ENCODE assay signal across 10 cellular contexts in the genomic region with DNA sequence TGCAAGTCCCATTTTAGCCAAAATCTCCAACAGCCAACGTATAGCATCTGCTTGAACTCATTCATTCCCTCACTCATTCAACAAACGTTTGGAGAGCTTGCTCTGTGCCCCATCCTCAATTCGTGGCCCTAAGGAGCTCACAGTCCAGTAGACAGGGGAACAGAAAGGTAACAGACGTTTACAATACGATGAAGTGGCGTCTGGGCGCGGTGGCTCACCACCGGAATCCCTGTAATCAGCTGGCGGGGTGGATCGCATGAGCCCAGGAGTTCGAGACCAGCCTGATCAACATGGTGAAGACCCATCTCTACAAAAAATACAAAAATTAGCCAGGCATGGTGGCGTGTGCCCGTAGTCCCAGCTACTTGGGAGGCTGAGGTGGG. TPM values are rescaled to one million over a fixed set of nuclear protein-coding genes. Genes with fewer than 3 reads are reported as not detected.
DNase-seq lines count a peak whose midpoint lies in the region; ATAC-seq, FAIRE-seq and TF ChIP-seq lines count a peak whose summit lies in the region.
"Had no signal": no experiment of that assay in that cellular context is flagged by ENCODE, and none has a peak within 500 bp of the region (broad histone marks: within the 10 kb centered on the region; RNA-seq: fewer than 3 reads in every experiment).

No MANE protein-coding gene starts in this region.

- in situ Hi-C loops in GM12878 (cut with MboI): no loop called here

- no peak for ATAC-seq in GM12878
- no peak for ATAC-seq in HG03196 (IDR thresholded peaks at IDR 0.05; ENCODE audit: unreplicated experiment)

- no peak for TF ChIP-seq EP300 in GM12878 (IDR thresholded peaks at IDR 0.05; ENCODE audit: borderline replicate concordance in 1 of 2, control insufficient read depth in 1 of 2, low read depth in 2 of 2, low read length in 2 of 2)

- H3K79me2 ChIP-seq in GM12878 (ENCODE audit: control insufficient read depth, insufficient read depth, low read length): peaks cover 31% of the 10 kb centered on the region

- no peak for TF ChIP-seq CTCF in A673 (conservative IDR thresholded peaks at IDR 0.05; ENCODE audit: low read depth, low read length)
- no peak for TF ChIP-seq CTCF in GM12878 (IDR thresholded peaks at IDR 0.05 in 2 of 3, conservative IDR thresholded peaks at IDR 0.05 in 1 of 3; ENCODE audit: control insufficient read depth in 2 of 3, extremely low read depth in 1 of 3, insufficient read depth in 1 of 3, low read depth in 3 of 3, low read length in 3 of 3)

- peak overlapping the region; percentile 51; the same call in 1 of the 2 replicates for H3K4me2 ChIP-seq in GM12878 (ENCODE audit: control insufficient read depth, insufficient read depth)

- peak overlapping the region; percentile 80 for H2AFZ ChIP-seq in GM12878 (ENCODE audit: control insufficient read depth, low read depth, low read length)

- H3K4me1 ChIP-seq in A673 (ENCODE audit: insufficient read depth, low read length, poor library complexity, severe bottlenecking) (peaks cover 21% of the 10 kb centered on the region), HUES64 (ENCODE audit: insufficient read depth, low read length) (peaks cover 15% of the 10 kb centered on the region; the same call in 1 of the 2 replicates), GM12878 (ENCODE audit: control insufficient read depth, insufficient read depth, low read length) (peaks cover 30% of the 10 kb centered on the region), muscle layer of duodenum (ENCODE audit: control insufficient read depth in 1 of 2, insufficient read depth in 2 of 2, low read length in 2 of 2) (peaks cover 5 to 18% of the 10 kb centered on the region in 2 donors)

- FAIRE-seq in GM12878 (lab: Jason Lieb, UNC): peak; percentile 56
- FAIRE-seq: G401.6 had no signal

- TF ChIP-seq POLR2A in GM12878 (IDR thresholded peaks at IDR 0.05; ENCODE audit: low read depth, low read length): no peak

- intact Hi-C loops in A673 (cut with micrococcal nuclease; ENCODE audit: unreplicated experiment) (no loop called here), GM12878 (cut with micrococcal nuclease; ENCODE audit: unreplicated experiment) (loop anchor here (1.0 to 10.0 kb wide), 4 partner anchors 45 to 308 kb away; a partner anchor contains a TSS)

- H3K27ac ChIP-seq in A673 (ENCODE audit: low read depth, low read length, poor library complexity, severe bottlenecking): no peak overlapping the region
- no peak overlapping the region for H3K27ac ChIP-seq in HUES64 (ENCODE audit: low read depth, low read length)
- H3K27ac ChIP-seq in GM12878 (ENCODE audit: control insufficient read depth, insufficient read depth): no peak overlapping the region
- no peak overlapping the region for H3K27ac ChIP-seq in muscle layer of duodenum (ENCODE audit: low read length)

- BruUV-seq in A673 (replicated peaks; lab: Mats Ljungman, UMichigan): no TSS peak
- no TSS peak for BruUV-seq in GM12878 (replicated peaks; lab: Mats Ljungman, UMichigan)

- H3K27me3 ChIP-seq in A673 (replicated peaks; ENCODE audit: insufficient read depth, low read depth, low read length, poor library complexity): no peaks in the 10 kb centered on the region
- H3K27me3 ChIP-seq in HUES64 (ENCODE audit: insufficient read depth, low read length): peaks cover 23% of the 10 kb centered on the region
- H3K27me3 ChIP-seq in GM12878 (replicated peaks in 1 of 2; ENCODE audit: control insufficient read depth in 2 of 2, insufficient read depth in 2 of 2, low read length in 1 of 2): no peaks in the 10 kb centered on the region
- H3K27me3 ChIP-seq in muscle layer of duodenum (ENCODE audit: low read depth, low read length): no peaks in the 10 kb centered on the region

- H4K20me1 ChIP-seq in GM12878 (ENCODE audit: control insufficient read depth, insufficient read depth): no peaks in the 10 kb centered on the region

- H3K9me3 ChIP-seq in A673 (ENCODE audit: low read depth, low read length, poor library complexity, severe bottlenecking) (no peaks in the 10 kb centered on the region), HUES64 (ENCODE audit: insufficient read depth, low read depth, low read length) (no peaks in the 10 kb centered on the region), GM12878 (replicated peaks; ENCODE audit: control insufficient read depth, insufficient read depth, low read length) (no peaks in the 10 kb centered on the region), muscle layer of duodenum (ENCODE audit: control insufficient read depth in 1 of 2, low read length in 2 of 2) (no peaks in the 10 kb centered on the region)

- SMC1A ChIA-PET in GM12878 (lab: Charles Lee; ENCODE audit: uncharacterized antibody, unreplicated experiment): no interaction called here

- WGBS in HUES64: 86% methylated on average over 14 of the region's 14 CpGs
- 73% methylated on average over 14 of the region's 14 CpGs for WGBS in GM12878 (ENCODE audit: insufficient coverage, insufficient replicate concordance, low lambda C conversion rate, missing lambda C conversion rate)

- CTCF ChIA-PET in A673 (lab: Charles Lee) (no interaction called here), GM12878 (lab: Yijun Ruan, JAX) (interaction anchor here (1.1 to 5.6 kb wide), 2 partner anchors 20 to 197 kb away, joined by 3 to 38 read pairs; a partner anchor contains a TSS)

- TF ChIP-seq RAD21 in GM12878 (IDR thresholded peaks at IDR 0.05; ENCODE audit: insufficient read depth, low read depth, low read length): no peak

- POLR2A ChIA-PET in A673 (lab: Charles Lee; ENCODE audit: low non-redundant PET) (no interaction called here), GM12878 (lab: Charles Lee) (interaction anchor here (1.1 kb wide), 1 partner anchor 22 kb away, joined by 3 read pairs; no protein-coding TSS in a partner anchor)

- peak overlapping the region; percentile 58 for H3K4me3 ChIP-seq in A673 (ENCODE audit: low read depth, low read length, poor library complexity, severe bottlenecking)
- peak overlapping the region; percentile 42 for H3K4me3 ChIP-seq in HUES64 (ENCODE audit: low read length)
- H3K4me3 ChIP-seq in GM12878: peak overlapping the region; percentile 43
- H3K4me3 ChIP-seq in muscle layer of duodenum (ENCODE audit: low read depth in 1 of 2, low read length in 2 of 2): peak overlapping the region; percentile 44 to 53

- RAD21 ChIA-PET in GM12878 (lab: Charles Lee; ENCODE audit: unreplicated experiment): interaction anchor here (1.3 to 1.9 kb wide), 2 partner anchors 33 to 92 kb away, joined by 3 to 4 read pairs; a partner anchor contains a TSS

- peak overlapping the region; percentile 2; the same call in 1 of the 2 replicates for H3K9ac ChIP-seq in HUES64 (ENCODE audit: low read depth, low read length)
- no peak overlapping the region for H3K9ac ChIP-seq in GM12878 (ENCODE audit: control insufficient read depth, insufficient read depth, low read length)

- H3K36me3 ChIP-seq in A673 (ENCODE audit: insufficient read depth, low read length, poor library complexity, severe bottlenecking): peaks cover 8% of the 10 kb centered on the region
- H3K36me3 ChIP-seq in HUES64 (ENCODE audit: insufficient read depth, low read length): no peaks in the 10 kb centered on the region
- H3K36me3 ChIP-seq in GM12878 (ENCODE audit: control insufficient read depth in 2 of 2, insufficient read depth in 2 of 2, low read length in 1 of 2): no peaks in the 10 kb centered on the region
- no peaks in the 10 kb centered on the region for H3K36me3 ChIP-seq in muscle layer of duodenum (ENCODE audit: control insufficient read depth in 1 of 2, insufficient read depth in 2 of 2, low read length in 2 of 2)

- no peak for DNase-seq in A673 (ENCODE audit: low spot score)
- DNase-seq in GM12878 (ENCODE audit: low read depth, low spot score): no peak
- DNase-seq in 8988T: no peak
- no peak for DNase-seq in hippocampal formation (lab: John Stamatoyannopoulos, UW)
- DNase-seq in NCI-H2081 (lab: John Stamatoyannopoulos, UW): no peak

RNA-seq across cellular contexts. Expression of a gene that starts 0.8 kb away (rescaled TPM):
- total RNA-seq in A673 (2021) (86.0 and 87.0 TPM in 2 replicates), GM12878 (2014; rRNA removed) (31.6 and 36.7 TPM in 2 replicates), GM12878 (2014; rRNA removed; fragmentation: Illumina TruSeq; extraction: Trizol) (22.8 and 26.1 TPM in 2 replicates), GM12878 (2021) (41.5 and 43.2 TPM in 2 replicates)
- 26.3 TPM for polyA plus RNA-seq in HUES64 (2013, experiment 1 of 2)
- 26.2 TPM for polyA plus RNA-seq in HUES64 (2013, experiment 2 of 2)
- total RNA-seq in GM12878 (2013; cell fraction: nucleolus; rRNA removed): 8.1 and 11.3 TPM in 2 replicates
- 7.8 TPM for polyA plus RNA-seq in GM12878 (2011; ENCODE audit: low read depth)
- polyA plus RNA-seq in GM12878 (2011; rRNA removed) (10.0 and 17.8 TPM in 2 replicates), GM12878 (2014; fragmentation: Illumina TruSeq; extraction: Trizol) (13.0 and 21.6 TPM in 2 replicates), GM12878 (2014; fragmentation: Nextera tagmentation; extraction: Ambion mirVana) (1 to 10 TPM in 1 of 2 experiments, under 1 TPM in 1; 0.29 to 2.1 TPM), GM12878 (2014; rRNA removed) (50.2 and 55.4 TPM in 2 replicates), GM12878 (2016; fragmentation: Nextera tagmentation; extraction: Ambion mirVana) (10 to 100 TPM in 1 of 2 experiments, 1 to 10 TPM in 1; 3.2 to 16.7 TPM)
- 21.2 and 29.9 TPM in 2 replicates for polyA plus RNA-seq in GM12878 (2011; cell fraction: cytosol; rRNA removed)
- 53.2 and 72.7 TPM in 2 replicates for polyA plus RNA-seq in GM12878 (2011; cell fraction: nucleus; rRNA removed)
- 17.4 and 23.4 TPM in 2 replicates for polyA plus RNA-seq in GM12878 (2012)
- 11.0 and 14.8 TPM in 2 replicates for polyA minus RNA-seq in GM12878 (2011; rRNA and poly(A)+ RNA removed)
- polyA minus RNA-seq in GM12878 (2011; cell fraction: cytosol; rRNA and poly(A)+ RNA removed): 7.5 and 8.4 TPM in 2 replicates
- polyA minus RNA-seq in GM12878 (2011; cell fraction: nucleus; rRNA and poly(A)+ RNA removed): 5.9 and 9.2 TPM in 2 replicates

RNA-seq across cellular contexts. Expression of a gene that starts 12.7 kb away (rescaled TPM):
- 83.1 and 100 TPM in 2 replicates for total RNA-seq in A673 (2021)
- 12.3 TPM for polyA plus RNA-seq in HUES64 (2013, experiment 1 of 2)
- 13.4 TPM for polyA plus RNA-seq in HUES64 (2013, experiment 2 of 2)
- 19.3 and 24.9 TPM in 2 replicates for total RNA-seq in GM12878 (2013; cell fraction: nucleolus; rRNA removed)
- total RNA-seq in GM12878 (2014; rRNA removed): 14.3 and 15.6 TPM in 2 replicates
- total RNA-seq in GM12878 (2014; rRNA removed; fragmentation: Illumina TruSeq; extraction: Trizol): 7.3 and 7.6 TPM in 2 replicates
- total RNA-seq in GM12878 (2021): 13.6 and 14.2 TPM in 2 replicates
- polyA plus RNA-seq in GM12878 (2011; ENCODE audit: low read depth): 1.4 TPM
- polyA plus RNA-seq in GM12878 (2011; rRNA removed): 2.1 and 3.6 TPM in 2 replicates
- polyA plus RNA-seq in GM12878 (2011; cell fraction: cytosol; rRNA removed): 5.9 and 8.1 TPM in 2 replicates
- polyA plus RNA-seq in GM12878 (2011; cell fraction: nucleus; rRNA removed): 30.0 and 35.4 TPM in 2 replicates
- 5.9 and 6.9 TPM in 2 replicates for polyA plus RNA-seq in GM12878 (2012)
- polyA plus RNA-seq in GM12878 (2014; fragmentation: Illumina TruSeq; extraction: Trizol): 3.4 and 4.6 TPM in 2 replicates
- polyA plus RNA-seq in GM12878 (2014; fragmentation: Nextera tagmentation; extraction: Ambion mirVana): 1 to 10 TPM in 1 of 2 experiments, under 1 TPM in 1; 0.21 to 1.3 TPM
- 14.5 and 17.0 TPM in 2 replicates for polyA plus RNA-seq in GM12878 (2014; rRNA removed)
- polyA plus RNA-seq in GM12878 (2016; fragmentation: Nextera tagmentation; extraction: Ambion mirVana): 1 to 10 TPM; 7.0 to 8.5 TPM
- 2.5 and 8.5 TPM in 2 replicates for polyA minus RNA-seq in GM12878 (2011; rRNA and poly(A)+ RNA removed)
- 3.2 and 5.5 TPM in 2 replicates for polyA minus RNA-seq in GM12878 (2011; cell fraction: cytosol; rRNA and poly(A)+ RNA removed)
- polyA minus RNA-seq in GM12878 (2011; cell fraction: nucleus; rRNA and poly(A)+ RNA removed): 8.0 and 9.9 TPM in 2 replicates

RNA-seq across cellular contexts. Expression of a gene that starts 20.2 kb away (rescaled TPM):
- total RNA-seq in A673 (2021) (0.39 and 0.47 TPM in 2 replicates), GM12878 (2014; rRNA removed) (4.3 and 5.0 TPM in 2 replicates), GM12878 (2014; rRNA removed; fragmentation: Illumina TruSeq; extraction: Trizol) (0.28 and 0.49 TPM in 2 replicates), GM12878 (2021) (3.6 and 3.7 TPM in 2 replicates)
- not detected for polyA plus RNA-seq in HUES64 (2013, experiment 1 of 2)
- 0.25 TPM for polyA plus RNA-seq in HUES64 (2013, experiment 2 of 2)
- 2.4 TPM in 2 replicates for total RNA-seq in GM12878 (2013; cell fraction: nucleolus; rRNA removed)
- polyA plus RNA-seq in GM12878 (2011; ENCODE audit: low read depth): not detected
- polyA plus RNA-seq in GM12878 (2011; rRNA removed) (0.04 and 0.12 TPM in 2 replicates), GM12878 (2014; fragmentation: Illumina TruSeq; extraction: Trizol) (0.21 TPM in 1 of 2 replicates, not detected in the other), GM12878 (2014; fragmentation: Nextera tagmentation; extraction: Ambion mirVana) (under 1 TPM; 0.16 to 0.46 TPM), GM12878 (2014; rRNA removed) (1.3 and 2.4 TPM in 2 replicates), GM12878 (2016; fragmentation: Nextera tagmentation; extraction: Ambion mirVana) (1 to 10 TPM; 3.6 to 4.7 TPM)
- 0.19 and 0.22 TPM in 2 replicates for polyA plus RNA-seq in GM12878 (2011; cell fraction: cytosol; rRNA removed)
- polyA plus RNA-seq in GM12878 (2011; cell fraction: nucleus; rRNA removed): 0.61 and 1.0 TPM in 2 replicates
- 0.90 and 1.2 TPM in 2 replicates for polyA plus RNA-seq in GM12878 (2012)
- polyA minus RNA-seq in GM12878 (2011; rRNA and poly(A)+ RNA removed): 0.22 and 0.62 TPM in 2 replicates
- 0.53 and 0.83 TPM in 2 replicates for polyA minus RNA-seq in GM12878 (2011; cell fraction: cytosol; rRNA and poly(A)+ RNA removed)
- 2.9 and 5.5 TPM in 2 replicates for polyA minus RNA-seq in GM12878 (2011; cell fraction: nucleus; rRNA and poly(A)+ RNA removed)

RNA-seq across cellular contexts. Expression of a gene that starts 24.8 kb away (rescaled TPM):
- total RNA-seq in A673 (2021): 0.13 and 0.22 TPM in 2 replicates
- 0.10 TPM for polyA plus RNA-seq in HUES64 (2013, experiment 1 of 2)
- polyA plus RNA-seq in HUES64 (2013, experiment 2 of 2): not detected
- 0.38 and 0.54 TPM in 2 replicates for total RNA-seq in GM12878 (2013; cell fraction: nucleolus; rRNA removed)
- 0.27 TPM in 1 of 2 replicates, not detected in the other for total RNA-seq in GM12878 (2014; rRNA removed)
- 0.05 and 0.13 TPM in 2 replicates for total RNA-seq in GM12878 (2014; rRNA removed; fragmentation: Illumina TruSeq; extraction: Trizol)
- total RNA-seq in GM12878 (2021): 0.11 and 0.23 TPM in 2 replicates
- not detected for polyA plus RNA-seq in GM12878 (2011; ENCODE audit: low read depth)
- polyA plus RNA-seq in GM12878 (2011; rRNA removed): 0.07 and 0.12 TPM in 2 replicates
- 0.10 and 0.22 TPM in 2 replicates for polyA plus RNA-seq in GM12878 (2011; cell fraction: cytosol; rRNA removed)
- 0.25 and 0.38 TPM in 2 replicates for polyA plus RNA-seq in GM12878 (2011; cell fraction: nucleus; rRNA removed)
- 0.13 and 0.15 TPM in 2 replicates for polyA plus RNA-seq in GM12878 (2012)
- 0.17 and 0.24 TPM in 2 replicates for polyA plus RNA-seq in GM12878 (2014; fragmentation: Illumina TruSeq; extraction: Trizol)
- under 1 TPM in 1 of 2 experiments, not detected in 1; 0.04 TPM for polyA plus RNA-seq in GM12878 (2014; fragmentation: Nextera tagmentation; extraction: Ambion mirVana)
- 0.27 and 0.61 TPM in 2 replicates for polyA plus RNA-seq in GM12878 (2014; rRNA removed)
- under 1 TPM; 0.32 to 0.62 TPM for polyA plus RNA-seq in GM12878 (2016; fragmentation: Nextera tagmentation; extraction: Ambion mirVana)
- polyA minus RNA-seq in GM12878 (2011; rRNA and poly(A)+ RNA removed): 1.0 and 1.1 TPM in 2 replicates
- 0.53 TPM in 1 of 2 replicates, not detected in the other for polyA minus RNA-seq in GM12878 (2011; cell fraction: cytosol; rRNA and poly(A)+ RNA removed)
- 1.1 and 1.3 TPM in 2 replicates for polyA minus RNA-seq in GM12878 (2011; cell fraction: nucleus; rRNA and poly(A)+ RNA removed)
- total RNA-seq: renal cortical epithelial cell had no signal

RNA-seq across cellular contexts. Expression of a gene that starts 33.1 kb away (rescaled TPM):
- 7.5 and 9.7 TPM in 2 replicates for total RNA-seq in A673 (2021)
- 1.2 TPM for polyA plus RNA-seq in HUES64 (2013, experiment 1 of 2)
- 2.7 TPM for polyA plus RNA-seq in HUES64 (2013, experiment 2 of 2)
- 5.6 and 7.9 TPM in 2 replicates for total RNA-seq in GM12878 (2013; cell fraction: nucleolus; rRNA removed)
- total RNA-seq in GM12878 (2014; rRNA removed): 7.5 and 9.7 TPM in 2 replicates
- total RNA-seq in GM12878 (2014; rRNA removed; fragmentation: Illumina TruSeq; extraction: Trizol): 2.1 and 3.6 TPM in 2 replicates
- 7.6 and 8.9 TPM in 2 replicates for total RNA-seq in GM12878 (2021)
- polyA plus RNA-seq in GM12878 (2011; ENCODE audit: low read depth): 3.6 TPM
- 2.7 and 4.9 TPM in 2 replicates for polyA plus RNA-seq in GM12878 (2011; rRNA removed)
- polyA plus RNA-seq in GM12878 (2011; cell fraction: cytosol; rRNA removed): 7.3 and 7.6 TPM in 2 replicates
- polyA plus RNA-seq in GM12878 (2011; cell fraction: nucleus; rRNA removed): 5.1 and 5.8 TPM in 2 replicates
- polyA plus RNA-seq in GM12878 (2012): 6.0 and 6.6 TPM in 2 replicates
- polyA plus RNA-seq in GM12878 (2014; fragmentation: Illumina TruSeq; extraction: Trizol): 1.3 and 5.4 TPM in 2 replicates
- polyA plus RNA-seq in GM12878 (2014; fragmentation: Nextera tagmentation; extraction: Ambion mirVana): 10 to 100 TPM; 12.2 to 19.2 TPM
- 4.8 and 5.7 TPM in 2 replicates for polyA plus RNA-seq in GM12878 (2014; rRNA removed)
- 10 to 100 TPM; 14.2 to 15.7 TPM for polyA plus RNA-seq in GM12878 (2016; fragmentation: Nextera tagmentation; extraction: Ambion mirVana)
- 2.8 and 5.6 TPM in 2 replicates for polyA minus RNA-seq in GM12878 (2011; rRNA and poly(A)+ RNA removed)
- 4.7 and 6.7 TPM in 2 replicates for polyA minus RNA-seq in GM12878 (2011; cell fraction: cytosol; rRNA and poly(A)+ RNA removed)
- polyA minus RNA-seq in GM12878 (2011; cell fraction: nucleus; rRNA and poly(A)+ RNA removed): 1.8 and 1.9 TPM in 2 replicates
